22 cellular contexts compared by ENCODE assay signal in genomic region chr3:126078866-126079265, GRCh38.
"Had no signal": no experiment of that assay in that cellular context is flagged by ENCODE, and none has a peak within 500 bp of the region (broad histone marks: within the 10 kb centered on the region; RNA-seq: fewer than 3 reads in every experiment).

No MANE protein-coding gene starts in this region.

- H3K9me3 ChIP-seq: MG63, SJSA1 had no signal

- H3K4me3 ChIP-seq: MG63, SJSA1, SK-N-MC had no signal

- DNase-seq: Karpas-422, KBM-7, MG63, NCI-H1092, NCI-H1105 treated with DMSO at 0.1 percent for 48 hours, NCI-H1436, NCI-H187, NCI-H2029, NCI-H2081 treated with DMSO at 0.1 percent for 48 hours, NCI-H2171, NCI-H226, NCI-H446, NCI-H510A, NCI-H524 treated with DMSO at 0.1 percent for 48 hours, NCI-H69, NCI-H774, Right ventricle myocardium superior, RPMI8226, SIG-M5 had no signal

- H3K27ac ChIP-seq: HL-60, SJSA1, SK-N-MC had no signal

- H3K36me3 ChIP-seq: MG63 had no signal

- H3K27me3 ChIP-seq: MG63, SJSA1 had no signal
